Comparison of ENCODE assay signal across 13 cellular contexts in the genomic region with DNA sequence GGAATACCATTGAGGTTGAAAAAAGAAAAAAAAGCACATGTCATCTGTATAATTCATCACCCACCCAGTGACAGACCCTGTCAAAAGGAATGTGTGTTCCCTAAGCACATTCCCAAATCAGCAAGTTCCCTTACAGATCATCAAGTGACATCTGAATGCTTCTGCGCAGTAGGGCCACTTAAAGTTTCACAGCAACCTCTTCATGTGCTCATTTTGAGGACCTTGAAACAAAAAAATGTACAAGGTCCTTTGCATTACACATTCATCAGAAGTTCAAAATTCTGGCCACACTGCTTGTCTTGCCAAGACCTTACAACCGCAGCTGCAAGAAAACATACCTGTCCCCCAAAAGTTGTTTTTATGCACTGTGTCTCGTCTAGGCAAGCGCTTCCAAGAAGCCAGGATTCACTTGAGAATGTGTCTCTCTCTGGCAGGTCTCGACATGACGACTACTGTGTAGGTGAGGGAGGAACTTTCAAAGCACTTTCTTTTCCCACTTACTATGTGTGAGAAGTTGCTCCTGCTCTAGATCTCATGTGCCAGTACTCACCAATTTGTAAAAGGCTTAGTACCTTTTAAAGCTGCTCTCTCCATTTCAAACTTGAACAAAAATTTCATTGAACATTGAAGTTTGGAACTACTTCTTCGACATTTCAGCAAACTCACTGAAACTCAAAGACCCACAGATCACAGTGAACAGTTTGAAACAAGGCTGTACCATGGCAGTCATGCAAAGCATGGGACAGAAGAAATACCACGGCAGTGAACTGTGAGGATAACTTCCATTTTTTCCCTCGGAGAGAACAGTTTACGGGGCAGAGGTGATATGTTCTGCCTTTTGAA. TPM values are rescaled to one million over a fixed set of nuclear protein-coding genes. Genes with fewer than 3 reads are reported as not detected.
DNase-seq lines count a peak whose midpoint lies in the region; ATAC-seq and TF ChIP-seq lines count a peak whose summit lies in the region.
"Had no signal": no experiment of that assay in that cellular context is flagged by ENCODE, and none has a peak within 500 bp of the region (broad histone marks: within the 10 kb centered on the region; RNA-seq: fewer than 3 reads in every experiment).

No MANE protein-coding gene starts in this region.

- no peak overlapping the region for H4K8ac ChIP-seq in neuronal stem cell (ENCODE audit: low read depth, low read length)

- H2AFZ ChIP-seq in KMS-11 (ENCODE audit: low read depth), result no peak overlapping the region
- no peak overlapping the region for H2AFZ ChIP-seq in mammary epithelial cell (ENCODE audit: low read depth, low read length)
- H2AFZ ChIP-seq in neuronal stem cell (ENCODE audit: low read length), result no peak overlapping the region

- H3K4me2 ChIP-seq in DOHH2 (ENCODE audit: low read length), result peak overlapping the region; percentile 64
- H3K4me2 ChIP-seq in KMS-11, result peak overlapping the region; percentile 55; the same call in 1 of the 2 replicates
- H3K4me2 ChIP-seq in mammary epithelial cell (ENCODE audit: insufficient read depth, low read depth, low read length), result peak overlapping the region; percentile 69
- no peak overlapping the region for H3K4me2 ChIP-seq in neuronal stem cell (ENCODE audit: insufficient read depth, low read length, poor library complexity, severe bottlenecking)

- H3K9ac ChIP-seq in KMS-11 (no peak overlapping the region; the same call in 1 of the 2 replicates), mammary epithelial cell (ENCODE audit: insufficient read depth, low read length) (no peak overlapping the region), neuronal stem cell (ENCODE audit: low read depth, low read length, poor library complexity) (no peak overlapping the region)

- no peaks in the 10 kb centered on the region for H3K27me3 ChIP-seq in DOHH2 (ENCODE audit: control insufficient read depth, low read length)
- no peaks in the 10 kb centered on the region for H3K27me3 ChIP-seq in KMS-11 (ENCODE audit: insufficient read depth, low read depth)
- H3K27me3 ChIP-seq in mammary epithelial cell (ENCODE audit: insufficient read depth, low read length), result no peaks in the 10 kb centered on the region
- no peaks in the 10 kb centered on the region for H3K27me3 ChIP-seq in neuronal stem cell (ENCODE audit: control insufficient read depth in 3 of 3, insufficient read depth in 3 of 3, low read depth in 1 of 3, low read length in 3 of 3)
- H3K27me3 ChIP-seq: testis had no signal

- H3K14ac ChIP-seq in neuronal stem cell (ENCODE audit: low read length), result no peak overlapping the region

- H3F3A ChIP-seq in DOHH2 (ENCODE audit: control insufficient read depth, insufficient read depth), result peaks cover 84% of the 10 kb centered on the region

- CTCF ChIA-PET in mammary epithelial cell (lab: Charles Lee; ENCODE audit: low non-redundant PET), result no interaction called here

- peak overlapping the region; percentile 100 for H3K4me3 Mint-ChIP-seq in neural crest cell

- WGBS in mammary epithelial cell (ENCODE audit: low coverage, missing lambda C conversion rate), result 19% methylated on average over 9 of the region's 10 CpGs
- WGBS in neuronal stem cell (ENCODE audit: extremely low coverage in 2 of 2, insufficient read length in 2 of 2, insufficient replicate concordance in 1 of 2), 2 donors, result no CpG with 5 or more reads among the region's 10 CpGs

- H2BK15ac ChIP-seq in neuronal stem cell (ENCODE audit: low read length), result no peak overlapping the region

- intact Hi-C loops in mammary epithelial cell (cut with micrococcal nuclease), result no loop called here

- H3K27me3 Mint-ChIP-seq in neural crest cell (ENCODE audit: low read depth), result peaks cover 38% of the 10 kb centered on the region

- no peak overlapping the region for H2AK5ac ChIP-seq in neuronal stem cell (ENCODE audit: low read depth, low read length)

- DNase-seq in mammary epithelial cell (peak; percentile 58), neural crest cell (ENCODE audit: low read depth, low spot score) (no peak), neuronal stem cell (ENCODE audit: low spot score) (no peak)
- DNase-seq: foreskin fibroblast, MM.1S, NCI-H446 treated with DMSO at 0.1 percent for 48 hours, testis had no signal

- peaks cover 89% of the 10 kb centered on the region for H3K36me3 ChIP-seq in DOHH2 (ENCODE audit: control insufficient read depth, low read length)
- peaks cover 61% of the 10 kb centered on the region for H3K36me3 ChIP-seq in KMS-11 (ENCODE audit: insufficient read depth)
- peaks cover 56% of the 10 kb centered on the region for H3K36me3 ChIP-seq in mammary epithelial cell (ENCODE audit: insufficient read depth, low read length)
- H3K36me3 ChIP-seq in neuronal stem cell (replicated peaks in 1 of 2; ENCODE audit: control insufficient read depth in 2 of 2, insufficient read depth in 2 of 2, low read length in 2 of 2), result peaks cover 38 to 76% of the 10 kb centered on the region in 2 donors

- H3K23ac ChIP-seq in neuronal stem cell (ENCODE audit: low read depth, low read length, poor library complexity), result no peak overlapping the region

- in situ Hi-C loops in mammary epithelial cell (cut with MboI; ENCODE audit: low sequenced_read_pairs in 2 of 2), result no loop called here

- no peak overlapping the region for H3K4ac ChIP-seq in neuronal stem cell (ENCODE audit: low read length)

- peaks cover 3% of the 10 kb centered on the region for H3K79me1 ChIP-seq in neuronal stem cell (ENCODE audit: low read depth, low read length)

- peaks cover 55% of the 10 kb centered on the region for H3K36me3 Mint-ChIP-seq in neural crest cell (ENCODE audit: low read depth)

- ATAC-seq in GM18511 (IDR thresholded peaks at IDR 0.05; ENCODE audit: unreplicated experiment) (no peak), GM18519 (IDR thresholded peaks at IDR 0.05; ENCODE audit: low FRiP score, unreplicated experiment) (no peak)
- ATAC-seq: Right ventricle myocardium inferior had no signal

- H3K79me2 ChIP-seq in DOHH2 (ENCODE audit: control insufficient read depth, low read length), result peaks cover 71% of the 10 kb centered on the region
- peaks cover 71% of the 10 kb centered on the region for H3K79me2 ChIP-seq in KMS-11 (ENCODE audit: insufficient read depth, low read depth)
- peaks cover 80% of the 10 kb centered on the region for H3K79me2 ChIP-seq in mammary epithelial cell (ENCODE audit: insufficient read depth, low read length)

- BruUV-seq in mammary epithelial cell (replicated peaks; lab: Mats Ljungman, UMichigan), result no TSS peak

- H3K4me3 ChIP-seq in DOHH2 (ENCODE audit: low read length) (no peak overlapping the region), KMS-11 (IDR thresholded peaks at IDR 0.05; ENCODE audit: insufficient read depth, low read depth, low read length) (no peak overlapping the region), mammary epithelial cell (replicated peaks in 1 of 3; ENCODE audit: insufficient read depth in 1 of 3, low read depth in 2 of 3, low read length in 3 of 3) (no peak overlapping the region), neuronal stem cell (ENCODE audit: low read length in 2 of 2) (no peak overlapping the region)
- H3K4me3 ChIP-seq: prostate gland, testis had no signal

- no peaks in the 10 kb centered on the region for H3K9me3 Mint-ChIP-seq in neural crest cell

- no peak overlapping the region for H2BK120ac ChIP-seq in neuronal stem cell (ENCODE audit: low read depth, low read length)

- TF ChIP-seq CTCF in DOHH2 (IDR thresholded peaks at IDR 0.05; ENCODE audit: low read depth, low read length, poor library complexity, severe bottlenecking), result no peak
- TF ChIP-seq CTCF in KMS-11 (conservative IDR thresholded peaks at IDR 0.05; ENCODE audit: low read depth, low read length), result no peak
- TF ChIP-seq CTCF in mammary epithelial cell (conservative IDR thresholded peaks at IDR 0.05 in 1 of 2, IDR thresholded peaks at IDR 0.05 in 1 of 2; ENCODE audit: extremely low read depth in 1 of 2, insufficient read depth in 1 of 2, low read depth in 1 of 2, low read length in 2 of 2), result no peak
- no peak for TF ChIP-seq CTCF in neural crest cell (conservative IDR thresholded peaks at IDR 0.05)

- no peak overlapping the region for H3K18ac ChIP-seq in neuronal stem cell (ENCODE audit: low read length)

- no peak overlapping the region for H4K91ac ChIP-seq in neuronal stem cell (ENCODE audit: low read depth, low read length, poor library complexity)

- no peak overlapping the region for H3K27ac ChIP-seq in DOHH2 (ENCODE audit: low read depth, low read length)
- H3K27ac ChIP-seq in KMS-11, result peak overlapping the region; percentile 16; the same call in 1 of the 2 replicates
- H3K27ac ChIP-seq in mammary epithelial cell (ENCODE audit: insufficient read depth, low read depth, low read length), result peak overlapping the region; percentile 27
- H3K27ac ChIP-seq in neuronal stem cell (replicated peaks; ENCODE audit: low read length), result no peak overlapping the region
- H3K27ac ChIP-seq: prostate gland, testis had no signal

- dilution Hi-C loops in mammary epithelial cell (cut with HindIII; ENCODE audit: low sequenced_read_pairs), result no loop called here

- no peak overlapping the region for H3K27ac Mint-ChIP-seq in neural crest cell (ENCODE audit: unreplicated experiment)

- H2BK5ac ChIP-seq in neuronal stem cell (ENCODE audit: low read length), result no peak overlapping the region

- H3K4me1 ChIP-seq in DOHH2 (ENCODE audit: control insufficient read depth, low read length) (peaks cover 78% of the 10 kb centered on the region), KMS-11 (ENCODE audit: low read depth, poor library complexity, severe bottlenecking) (peaks cover 74% of the 10 kb centered on the region), mammary epithelial cell (ENCODE audit: insufficient read depth, low read length) (peaks cover 70% of the 10 kb centered on the region), neuronal stem cell (ENCODE audit: control insufficient read depth in 2 of 2, insufficient read depth in 1 of 2, low read depth in 1 of 2, low read length in 2 of 2) (peaks cover 4 to 11% of the 10 kb centered on the region in 2 donors)

- peaks cover 47% of the 10 kb centered on the region for H4K20me1 ChIP-seq in DOHH2 (ENCODE audit: control insufficient read depth, insufficient read depth, low read depth, low read length)
- peaks cover 60% of the 10 kb centered on the region for H4K20me1 ChIP-seq in KMS-11 (ENCODE audit: insufficient read depth)
- peaks cover 25% of the 10 kb centered on the region for H4K20me1 ChIP-seq in mammary epithelial cell (ENCODE audit: insufficient read depth, low read length)

- peaks cover 77% of the 10 kb centered on the region for H3K4me1 Mint-ChIP-seq in neural crest cell

- no peak overlapping the region for H2BK12ac ChIP-seq in neuronal stem cell (ENCODE audit: low read length)

- H3K9me2 ChIP-seq in DOHH2 (replicated peaks; ENCODE audit: control insufficient read depth, low read length), result no peaks in the 10 kb centered on the region

- H3K9me3 ChIP-seq in DOHH2 (ENCODE audit: control insufficient read depth, insufficient read depth, low read length) (no peaks in the 10 kb centered on the region), mammary epithelial cell (replicated peaks; ENCODE audit: insufficient read depth, low read length) (no peaks in the 10 kb centered on the region), neuronal stem cell (replicated peaks in 1 of 2; ENCODE audit: control insufficient read depth in 2 of 2, insufficient read depth in 1 of 2, low read depth in 1 of 2, low read length in 2 of 2) (no peaks in the 10 kb centered on the region)
- H3K9me3 ChIP-seq: prostate gland, testis had no signal

RNA-seq across cellular contexts. Expression of gene POLG2, which starts 4.3 kb away (rescaled TPM):
- total RNA-seq in mammary epithelial cell (10 to 100 TPM in 1 of 2 donors, 1 to 10 TPM in 1; 3.8 to 17.7 TPM), neural crest cell (27.6 and 28.6 TPM in 2 replicates)
- polyA plus RNA-seq in mammary epithelial cell, result 5.1 TPM
- polyA minus RNA-seq in mammary epithelial cell, result 3.4 TPM
- 16.1 TPM for polyA plus RNA-seq in neuronal stem cell (2013, experiment 1 of 2)
- polyA plus RNA-seq in neuronal stem cell (2013, experiment 2 of 2), result 16.8 TPM

RNA-seq across cellular contexts. Expression of gene DDX5, which starts 4.9 kb away (rescaled TPM):
- total RNA-seq in mammary epithelial cell (100 to 1,000 TPM; 365 to 726 TPM), neural crest cell (905 and 941 TPM in 2 replicates)
- 459 TPM for polyA plus RNA-seq in mammary epithelial cell
- 589 TPM for polyA minus RNA-seq in mammary epithelial cell
- 616 TPM for polyA plus RNA-seq in neuronal stem cell (2013, experiment 1 of 2)
- 618 TPM for polyA plus RNA-seq in neuronal stem cell (2013, experiment 2 of 2)

RNA-seq across cellular contexts. Expression of gene CEP95, which starts 5.6 kb away (rescaled TPM):
- total RNA-seq in mammary epithelial cell (10 to 100 TPM; 18.7 to 36.5 TPM), neural crest cell (64.1 and 64.7 TPM in 2 replicates)
- 14.6 TPM for polyA plus RNA-seq in mammary epithelial cell
- 19.4 TPM for polyA minus RNA-seq in mammary epithelial cell
- polyA plus RNA-seq in neuronal stem cell (2013, experiment 1 of 2), result 50.3 TPM
- 51.8 TPM for polyA plus RNA-seq in neuronal stem cell (2013, experiment 2 of 2)

RNA-seq across cellular contexts. Expression of gene MILR1, which starts 52.2 kb away (rescaled TPM):
- total RNA-seq in mammary epithelial cell (under 1 TPM in 1 of 2 donors, not detected in 1; 0.33 TPM), neural crest cell (not detected in 2 replicates)
- 2.5 TPM for polyA plus RNA-seq in mammary epithelial cell
- polyA minus RNA-seq in mammary epithelial cell, result not detected
- polyA plus RNA-seq in neuronal stem cell (2013, experiment 1 of 2), result not detected
- not detected for polyA plus RNA-seq in neuronal stem cell (2013, experiment 2 of 2)

Comparison
In these comparisons a context has a peak if more than half of its experiments do, and no peak if none do; other contexts are left out.
1. H3K27ac ChIP-seq: peak in KMS-11 (single experiment) and mammary epithelial cell (single experiment); none in DOHH2 (single experiment) and neuronal stem cell (single experiment).